8 cellular contexts compared by ENCODE assay signal in genomic region chrX:54248309-54248708, GRCh38.
A peak's percentile ranks its signal among the peaks of the same experiment; 100 is the strongest.
DNase-seq lines count a peak whose midpoint lies in the region; ATAC-seq and TF ChIP-seq lines count a peak whose summit lies in the region.

No MANE protein-coding gene starts in this region.

- no peaks in the 10 kb centered on the region for H3K36me3 Mint-ChIP-seq in activated naive CD8-positive, alpha-beta T cell treated with anti-CD3 and anti-CD28 coated beads for 36 hours

- H3K4me1 Mint-ChIP-seq in activated naive CD8-positive, alpha-beta T cell treated with anti-CD3 and anti-CD28 coated beads for 36 hours: no peaks in the 10 kb centered on the region

- TF ChIP-seq POLR2A in adrenal gland (IDR thresholded peaks at IDR 0.05) (no peak), uterus (IDR thresholded peaks at IDR 0.05) (no peak)

- H3K4me3 ChIP-seq in adrenal gland: no peak overlapping the region
- no peak overlapping the region for H3K4me3 ChIP-seq in left lung
- H3K4me3 ChIP-seq in uterus: no peak overlapping the region

- H3K9me3 Mint-ChIP-seq in activated naive CD8-positive, alpha-beta T cell treated with anti-CD3 and anti-CD28 coated beads for 36 hours: no peaks in the 10 kb centered on the region

- intact Hi-C loops in adrenal gland (cut with DNase I) (no loop called here), left lung (cut with DNase I) (no loop called here), uterus (cut with DNase I; ENCODE audit: low total_unique reads) (no loop called here)

- H3K36me3 ChIP-seq in adrenal gland (replicated peaks in 1 of 2): no peaks in the 10 kb centered on the region
- H3K36me3 ChIP-seq in left lung: no peaks in the 10 kb centered on the region
- no peaks in the 10 kb centered on the region for H3K36me3 ChIP-seq in uterus

- H3K27ac ChIP-seq in adrenal gland (no peak overlapping the region), left lung (no peak overlapping the region), uterus (no peak overlapping the region)

- H3K4me3 Mint-ChIP-seq in activated naive CD8-positive, alpha-beta T cell treated with anti-CD3 and anti-CD28 coated beads for 36 hours: no peak overlapping the region

- peak; percentile 5 for DNase-seq in DMS153 treated with DMSO at 0.1 percent for 48 hours (lab: John Stamatoyannopoulos, UW; ENCODE audit: unreplicated experiment)
- peak; percentile 19 for DNase-seq in KBM-7
- no peak for DNase-seq in adrenal gland
- DNase-seq in left lung: no peak
- DNase-seq in KG1 (lab: John Stamatoyannopoulos, UW): no peak
- no peak for DNase-seq in uterus
- no peak for DNase-seq in activated naive CD8-positive, alpha-beta T cell treated with anti-CD3 and anti-CD28 coated beads for 36 hours

- H3K27me3 Mint-ChIP-seq in activated naive CD8-positive, alpha-beta T cell treated with anti-CD3 and anti-CD28 coated beads for 36 hours: no peaks in the 10 kb centered on the region

- in situ Hi-C loops in KBM-7 (cut with MboI; ENCODE audit: low pct_unique_long_range_greater_than_20kb, low sequenced_read_pairs): no loop called here

- TF ChIP-seq CTCF in adrenal gland (IDR thresholded peaks at IDR 0.05) (peak; percentile 19 to 46 (median 36)), left lung (IDR thresholded peaks at IDR 0.05) (no peak), uterus (IDR thresholded peaks at IDR 0.05) (peak in 2 of 4 experiments; percentile 5 to 8)

- no peak overlapping the region for H3K27ac Mint-ChIP-seq in activated naive CD8-positive, alpha-beta T cell treated with anti-CD3 and anti-CD28 coated beads for 36 hours

- H3K4me1 ChIP-seq in adrenal gland (replicated peaks in 1 of 2) (no peaks in the 10 kb centered on the region), left lung (no peaks in the 10 kb centered on the region), uterus (no peaks in the 10 kb centered on the region)

- ATAC-seq in left lung (peak; percentile 65), HG03108 (IDR thresholded peaks at IDR 0.05; ENCODE audit: unreplicated experiment) (no peak)

- no peaks in the 10 kb centered on the region for H3K27me3 ChIP-seq in adrenal gland
- no peaks in the 10 kb centered on the region for H3K27me3 ChIP-seq in left lung
- peaks cover 0 to 14% of the 10 kb centered on the region in 2 donors for H3K27me3 ChIP-seq in uterus

- H3K9me3 ChIP-seq in adrenal gland (replicated peaks in 1 of 3) (no peaks in the 10 kb centered on the region), left lung (no peaks in the 10 kb centered on the region), uterus (no peaks in the 10 kb centered on the region)

- WGBS in adrenal gland, 4 donors: 34 to 48% (median 41%) methylated on average over 1 of the region's 1 CpG

Comparison
In these comparisons a context has a peak if more than half of its experiments do, and no peak if none do; other contexts are left out.
1. DNase-seq: peak in DMS153 treated with DMSO at 0.1 percent for 48 hours (single experiment) and KBM-7 (single experiment); none in adrenal gland (0 of 7), left lung (0 of 2), KG1 (single experiment), uterus (0 of 2) and activated naive CD8-positive, alpha-beta T cell treated with anti-CD3 and anti-CD28 coated beads for 36 hours (single experiment).
2. CTCF ChIP-seq: peak in adrenal gland (6 of 6); none in left lung (0 of 2).